Comparison of ENCODE assay signal across 25 cellular contexts in the genomic region with DNA sequence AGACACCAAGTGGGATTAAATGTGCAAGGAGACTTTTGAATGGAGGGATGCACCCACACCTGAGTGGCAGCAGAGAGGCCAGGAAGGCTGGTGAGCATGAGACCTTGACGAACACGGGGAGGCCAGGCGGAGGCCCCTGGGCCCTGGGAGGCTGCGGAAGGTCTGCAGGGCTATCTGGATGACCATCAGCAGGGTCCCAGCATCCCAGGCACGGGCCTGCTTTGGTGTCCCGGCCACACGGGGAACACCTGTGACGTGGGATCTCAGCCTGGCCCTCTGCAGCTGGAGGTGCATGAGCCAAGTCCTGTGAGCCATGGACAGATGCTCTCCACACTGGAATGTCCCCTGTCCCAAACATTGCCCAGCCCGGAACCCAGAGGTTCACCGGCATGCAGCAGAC.
A peak's percentile ranks its signal among the peaks of the same experiment; 100 is the strongest.
DNase-seq lines count a peak whose midpoint lies in the region; ATAC-seq lines count a peak whose summit lies in the region.
"Had no signal": no experiment of that assay in that cellular context is flagged by ENCODE, and none has a peak within 500 bp of the region (broad histone marks: within the 10 kb centered on the region; RNA-seq: fewer than 3 reads in every experiment).

No MANE protein-coding gene starts in this region.

- intact Hi-C loops in posterior vena cava (cut with DNase I), result no loop called here

- DNase-seq in mesenteric fat pad (ENCODE audit: low spot score) (peak; percentile 51), posterior vena cava (ENCODE audit: low spot score) (peak; percentile 35), cerebellar nuclear complex (lab: John Stamatoyannopoulos, UW) (no peak)
- DNase-seq: 8988T; ACHN; AML-193; BE2C; C1 segment of cervical spinal cord; Caco-2; Calu3; CD4-positive, alpha-beta memory T cell; CD4-positive, alpha-beta T cell; CD4-positive, CD25-positive, alpha-beta regulatory T cell; CD8-positive, alpha-beta memory T cell; CD8-positive, alpha-beta T cell; COR-L47; DMS 273 treated with DMSO at 0.1 percent for 48 hours; DMS153; DMS53; DMS79; DMS79 treated with DMSO at 0.1 percent for 48 hours; DND-41; EL had no signal

- ATAC-seq in HG02678 (IDR thresholded peaks at IDR 0.05; ENCODE audit: unreplicated experiment), result no peak
- ATAC-seq: A549; CD8-positive, alpha-beta T cell had no signal

Comparison
In these comparisons a context has a peak if more than half of its experiments do, and no peak if none do; other contexts are left out.
1. DNase-seq: peak in mesenteric fat pad (single experiment) and posterior vena cava (single experiment); none in cerebellar nuclear complex (0 of 2).